Comparison of ENCODE assay signal across 25 cellular contexts in the genomic region with DNA sequence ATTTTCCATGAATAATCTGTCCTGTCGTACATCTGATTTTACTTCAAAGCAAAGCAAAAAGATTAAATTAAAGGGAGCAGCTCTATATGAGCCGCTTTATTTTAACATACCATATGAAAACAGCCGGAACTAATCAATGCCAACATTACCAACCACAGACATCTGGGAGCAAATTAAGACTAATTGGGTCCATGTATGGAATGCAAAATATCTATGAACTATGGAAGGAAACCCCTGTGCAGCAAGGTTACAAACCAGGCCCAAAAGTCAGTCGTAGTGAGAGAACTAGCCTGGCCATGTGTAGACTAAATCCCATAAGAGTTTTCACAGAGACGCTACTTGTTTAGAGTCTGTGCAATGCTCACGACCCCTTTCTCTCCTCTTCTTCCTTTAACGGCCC.
"Had no signal": no experiment of that assay in that cellular context is flagged by ENCODE, and none has a peak within 500 bp of the region (broad histone marks: within the 10 kb centered on the region; RNA-seq: fewer than 3 reads in every experiment).

No MANE protein-coding gene starts in this region.

- H3K9me3 Mint-ChIP-seq: activated CD8-positive, alpha-beta T cell treated with anti-CD3 and anti-CD28 coated beads for 36 hours; activated T-cell treated with anti-CD3 and anti-CD28 coated beads, Interleukin-2, amount 50 U/mL, for 4 hours; activated T-helper 17 cell treated with anti-CD3 and anti-CD28 coated beads, Interleukin-2, amount 50 U/mL, for 72 hours; nephron; stimulated activated naive CD8-positive, alpha-beta T cell treated with anti-CD3 and anti-CD28 coated beads, Interleukin-15, Interleukin-2, amounts not matched to agents 100 ng/mL and 50 ng/mL, for 24 hours had no signal

- H3K4me3 Mint-ChIP-seq: activated CD8-positive, alpha-beta T cell treated with anti-CD3 and anti-CD28 coated beads for 36 hours; activated T-cell treated with anti-CD3 and anti-CD28 coated beads, Interleukin-2, amount 50 U/mL, for 4 hours; activated T-helper 17 cell treated with anti-CD3 and anti-CD28 coated beads, Interleukin-2, amount 50 U/mL, for 72 hours; nephron; stimulated activated naive CD8-positive, alpha-beta T cell treated with anti-CD3 and anti-CD28 coated beads, Interleukin-15, Interleukin-2, amounts not matched to agents 100 ng/mL and 50 ng/mL, for 24 hours; T-helper 17 cell had no signal

- ATAC-seq: activated CD8-positive, alpha-beta T cell treated with anti-CD3 and anti-CD28 coated beads for 36 hours; activated T-cell treated with anti-CD3 and anti-CD28 coated beads, Interleukin-2, amount 50 U/mL, for 4 hours; activated T-helper 17 cell treated with anti-CD3 and anti-CD28 coated beads, Interleukin-2, amount 50 U/mL, for 72 hours; esophagus mucosa; heart right ventricle; sciatic nerve; T-helper 17 cell had no signal

- H3K4me3 ChIP-seq: heart right ventricle, left ventricle myocardium inferior, lung, skin epidermis, upper lobe of left lung, vagina had no signal

- H3K27me3 Mint-ChIP-seq: activated CD8-positive, alpha-beta T cell treated with anti-CD3 and anti-CD28 coated beads for 36 hours had no signal

- H3K27ac Mint-ChIP-seq: activated CD8-positive, alpha-beta T cell treated with anti-CD3 and anti-CD28 coated beads for 36 hours; activated T-helper 17 cell treated with anti-CD3 and anti-CD28 coated beads, Interleukin-2, amount 50 U/mL, for 72 hours; stimulated activated naive CD8-positive, alpha-beta T cell treated with anti-CD3 and anti-CD28 coated beads, Interleukin-15, Interleukin-2, amounts not matched to agents 100 ng/mL and 50 ng/mL, for 24 hours; T-helper 17 cell had no signal

- H3K27ac ChIP-seq: heart right ventricle, left ventricle myocardium inferior, neutrophil, skin epidermis, upper lobe of left lung, vagina had no signal

- DNase-seq: activated CD4-positive, alpha-beta T cell treated with anti-CD3 and anti-CD28 coated beads for 1 hour; activated CD4-positive, alpha-beta T cell treated with anti-CD3 and anti-CD28 coated beads, Interleukin-2, amount 50 U/mL, for 1 hour; activated CD8-positive, alpha-beta T cell treated with anti-CD3 and anti-CD28 coated beads for 36 hours; activated gamma-delta T cell treated with Interleukin-2 at 50 U/mL for 16 hours; activated naive CD4-positive, alpha-beta T cell treated with anti-CD3 and anti-CD28 coated beads, Interleukin-2, amount 50 U/mL, for 16 hours; activated T-cell treated with anti-CD3 and anti-CD28 coated beads, Interleukin-2, amount 50 U/mL, for 4 hours; central memory CD4-positive, alpha-beta T cell; foreskin melanocyte; heart right ventricle; left ventricle myocardium inferior; mesendoderm; stimulated activated CD4-positive, alpha-beta T cell treated with anti-CD3 and anti-CD28 coated beads, Interleukin-12 subunit alpha, Interleukin-12 subunit beta, amount 100 ng/mL, for 4 hours; stimulated activated CD4-positive, alpha-beta T cell treated with anti-CD3 and anti-CD28 coated beads, Interleukin-4, amount 100 ng/mL, for 1 hour; substantia nigra; T-helper 17 cell; upper lobe of left lung had no signal
